ENCODE assay signal across 8 cellular contexts in genomic region chr6:52361945-52362442, GRCh38. TPM values are rescaled to one million over a fixed set of nuclear protein-coding genes. Genes with fewer than 3 reads are reported as not detected.
DNase-seq lines count a peak whose midpoint lies in the region; ATAC-seq lines count a peak whose summit lies in the region.

TSS of gene PAQR8 (plus strand) at chr6:52362151. CDS start at chr6:52403214, 41,063 bp downstream.

- no peaks in the 10 kb centered on the region for H3K27me3 ChIP-seq in CD4-positive, CD25-positive, alpha-beta regulatory T cell (ENCODE audit: control insufficient read depth, insufficient read depth, low read length)

- H3K9me3 ChIP-seq in CD4-positive, CD25-positive, alpha-beta regulatory T cell (ENCODE audit: control insufficient read depth in 2 of 2, low read length in 2 of 2) = no peaks in the 10 kb centered on the region

- peaks cover 36% of the 10 kb centered on the region for H3K4me1 ChIP-seq in CD4-positive, CD25-positive, alpha-beta regulatory T cell (ENCODE audit: control insufficient read depth, insufficient read depth, low read length, poor library complexity, severe bottlenecking)

- peaks cover 24 to 49% (median 30%) of the 10 kb centered on the region in 4 donors for H3K4me1 Mint-ChIP-seq in CD4-positive, CD25-positive, alpha-beta regulatory T cell

- H3K4me3 Mint-ChIP-seq in CD4-positive, CD25-positive, alpha-beta regulatory T cell = peak within 1 kb of the TSS; percentile 98 to 99 (median 98)

- H3K9me3 Mint-ChIP-seq in CD4-positive, CD25-positive, alpha-beta regulatory T cell = no peaks in the 10 kb centered on the region

- H3K36me3 ChIP-seq in CD4-positive, CD25-positive, alpha-beta regulatory T cell (ENCODE audit: control insufficient read depth, insufficient read depth, low read length) = peaks cover 2% of the 10 kb centered on the region

- H3K27me3 Mint-ChIP-seq in CD4-positive, CD25-positive, alpha-beta regulatory T cell = no peaks in the 10 kb centered on the region

- peak within 1 kb of the TSS; percentile 76 for H3K4me3 ChIP-seq in CD4-positive, CD25-positive, alpha-beta regulatory T cell (ENCODE audit: low read depth, low read length)

- DNase-seq in CD4-positive, CD25-positive, alpha-beta regulatory T cell = peak; percentile 76 to 88 (median 83)
- DNase-seq in OCI-M1 (lab: John Stamatoyannopoulos, UW) = peak; percentile 91
- peak; percentile 82 for DNase-seq in activated T-cell treated with anti-CD3 and anti-CD28 coated beads for 48 hours (ENCODE audit: low read depth)
- peak; percentile 75 for DNase-seq in myocyte (ENCODE audit: low read depth)
- DNase-seq in stimulated activated CD8-positive, alpha-beta memory T cell treated with anti-CD3 and anti-CD28 coated beads, Interleukin-7, amount 100 ng/mL, for 24 hours (ENCODE audit: low read depth) = peak; percentile 55

- peak within 1 kb of the TSS; percentile 92 to 96 (median 93) for H3K27ac Mint-ChIP-seq in CD4-positive, CD25-positive, alpha-beta regulatory T cell

- H3K27ac ChIP-seq in CD4-positive, CD25-positive, alpha-beta regulatory T cell (ENCODE audit: insufficient read depth, low read length, poor library complexity, severe bottlenecking) = peak within 1 kb of the TSS; percentile 83

- no peaks in the 10 kb centered on the region for H3K36me3 Mint-ChIP-seq in CD4-positive, CD25-positive, alpha-beta regulatory T cell

- ATAC-seq in CD4-positive, CD25-positive, alpha-beta regulatory T cell (ENCODE audit: low read depth in 2 of 2) = peak; percentile 91 to 92
- peak; percentile 80 for ATAC-seq in GM19395 (IDR thresholded peaks at IDR 0.05; ENCODE audit: unreplicated experiment)
- peak; percentile 77 for ATAC-seq in HG03520 (IDR thresholded peaks at IDR 0.05; ENCODE audit: unreplicated experiment)
- ATAC-seq in esophagus mucosa = peak; percentile 87

RNA-seq across cellular contexts. Expression of gene PAQR8, which starts in this region (rescaled TPM):
- 5.4 TPM for total RNA-seq in CD4-positive, CD25-positive, alpha-beta regulatory T cell
- polyA plus RNA-seq in CD4-positive, CD25-positive, alpha-beta regulatory T cell = 10 to 100 TPM in 3 of 4 donors, 1 to 10 TPM in 1; 8.6 to 18.5 (median 15.5) TPM
- total RNA-seq in esophagus mucosa (3.5 TPM), myocyte (1.9 and 2.7 TPM in 2 replicates)
- polyA plus RNA-seq in myocyte (2012) = 1.5 TPM

Comparison
In these comparisons a context has a peak if more than half of its experiments do, and no peak if none do; other contexts are left out.
1. Peak in every context shown above with its lines: DNase-seq, ATAC-seq, H3K4me3 ChIP-seq and H3K27ac ChIP-seq.